ENCODE assay signal across 1 cellular context in genomic region chr17:65013613-65014391, GRCh38.
TF ChIP-seq lines count a peak whose summit lies in the region.

No MANE protein-coding gene starts in this region.

TF ChIP-seq in GM12878, 131 proteins besides CTCF, POLR2A, EP300 and RAD21 (continued from another document):
- no peak for TF ChIP-seq ZBTB11 (CRISPR knock-in tag; IDR thresholded peaks at IDR 0.05)
